Comparison of ENCODE assay signal across 9 cellular contexts in genomic region chr16:8850279-8850885, GRCh38. TPM values are rescaled to one million over a fixed set of nuclear protein-coding genes. Genes with fewer than 3 reads are reported as not detected.
DNase-seq lines count a peak whose midpoint lies in the region; ATAC-seq and TF ChIP-seq lines count a peak whose summit lies in the region.
"Had no signal": no experiment of that assay in that cellular context is flagged by ENCODE, and none has a peak within 500 bp of the region (broad histone marks: within the 10 kb centered on the region; RNA-seq: fewer than 3 reads in every experiment).

No MANE protein-coding gene starts in this region.

- peaks cover 29% of the 10 kb centered on the region for H3K4me1 ChIP-seq in SJSA1 (replicated peaks)

- peak; percentile 82 for ATAC-seq in esophagus mucosa
- ATAC-seq in HG02571 (IDR thresholded peaks at IDR 0.05; ENCODE audit: unreplicated experiment): no peak

- DNase-seq in GM13977 (ENCODE audit: low spot score) (peak; percentile 20), SJSA1 (ENCODE audit: low read depth in 1 of 2, low spot score in 2 of 2) (peak; percentile 36 to 62), pulmonary artery endothelial cell (ENCODE audit: low read depth, low spot score) (peak; percentile 76), NCI-H187 treated with DMSO at 0.1 percent for 48 hours (lab: John Stamatoyannopoulos, UW) (no peak), NCI-H446 (lab: John Stamatoyannopoulos, UW) (no peak), cerebellar cortex (ENCODE audit: low spot score) (no peak)

- peak overlapping the region; percentile 16 for H3K27ac ChIP-seq in SJSA1

- no peaks in the 10 kb centered on the region for H3K27me3 ChIP-seq in SJSA1 (replicated peaks)

- no peaks in the 10 kb centered on the region for H3K9me3 ChIP-seq in SJSA1 (replicated peaks)

- peaks cover 91% of the 10 kb centered on the region for H3K36me3 ChIP-seq in SJSA1

- no peak for TF ChIP-seq CTCF in GM13977 (IDR thresholded peaks at IDR 0.05; ENCODE audit: extremely low read depth, insufficient read depth, missing control alignments)

- in situ Hi-C loops in GM13977 (cut with MboI; ENCODE audit: low pct_unique_long_range_greater_than_20kb, low sequenced_read_pairs, unreplicated experiment): no loop called here

- no peak overlapping the region for H3K4me3 ChIP-seq in SJSA1

RNA-seq across cellular contexts. Expression of gene CARHSP1, which starts 18.4 kb away (rescaled TPM):
- total RNA-seq in SJSA1 (2014; rRNA removed; shearing (Covaris generic)): 162 and 182 TPM in 2 replicates
- total RNA-seq in esophagus mucosa (161 TPM), pulmonary artery endothelial cell (140 and 155 TPM in 2 replicates)

RNA-seq across cellular contexts. Expression of gene LITAFD, which starts 31.8 kb away (rescaled TPM):
- not detected in 2 replicates for total RNA-seq in SJSA1 (2014; rRNA removed; shearing (Covaris generic))
- total RNA-seq in esophagus mucosa (not detected), pulmonary artery endothelial cell (not detected in 2 replicates)
- total RNA-seq: mononuclear cell had no signal

RNA-seq across cellular contexts. Expression of gene PMM2, which starts 52.7 kb away (rescaled TPM):
- total RNA-seq in SJSA1 (2014; rRNA removed; shearing (Covaris generic)): 47.9 and 50.2 TPM in 2 replicates
- total RNA-seq in esophagus mucosa (35.2 TPM), pulmonary artery endothelial cell (21.6 and 31.1 TPM in 2 replicates)

RNA-seq across cellular contexts. Expression of gene TMEM186, which starts 52.9 kb away (rescaled TPM):
- total RNA-seq in SJSA1 (2014; rRNA removed; shearing (Covaris generic)): 3.0 and 6.8 TPM in 2 replicates
- total RNA-seq in esophagus mucosa (6.6 TPM), pulmonary artery endothelial cell (6.5 and 6.7 TPM in 2 replicates)

Comparison
In these comparisons a context has a peak if more than half of its experiments do, and no peak if none do; other contexts are left out.
1. DNase-seq: peak in GM13977 (single experiment), SJSA1 (2 of 2) and pulmonary artery endothelial cell (single experiment); none in NCI-H187 treated with DMSO at 0.1 percent for 48 hours (single experiment), NCI-H446 (0 of 2) and cerebellar cortex (single experiment).